7 cellular contexts compared by ENCODE assay signal in genomic region chr20:25178563-25179438, GRCh38. TPM values are rescaled to one million over a fixed set of nuclear protein-coding genes. Genes with fewer than 3 reads are reported as not detected.
A peak's percentile ranks its signal among the peaks of the same experiment; 100 is the strongest.
DNase-seq lines count a peak whose midpoint lies in the region; ATAC-seq and TF ChIP-seq lines count a peak whose summit lies in the region.

No MANE protein-coding gene starts in this region.

- H3K4me1 ChIP-seq in DOHH2 (ENCODE audit: control insufficient read depth, low read length) (no peaks in the 10 kb centered on the region), breast epithelium (peaks cover 0 to 21% of the 10 kb centered on the region in 2 donors), testis (peaks cover 5% of the 10 kb centered on the region)

- H3K9me3 ChIP-seq in DOHH2 (ENCODE audit: control insufficient read depth, insufficient read depth, low read length), result no peaks in the 10 kb centered on the region
- no peaks in the 10 kb centered on the region for H3K9me3 ChIP-seq in breast epithelium
- H3K9me3 ChIP-seq in testis, result no peaks in the 10 kb centered on the region

- H3K4me3 ChIP-seq in DOHH2 (ENCODE audit: low read length), result no peak overlapping the region
- H3K4me3 ChIP-seq in HFF-Myc (replicated peaks; ENCODE audit: low read depth, low read length), result no peak overlapping the region
- no peak overlapping the region for H3K4me3 ChIP-seq in breast epithelium
- H3K4me3 ChIP-seq in testis, result no peak overlapping the region

- no peak overlapping the region for H3K27ac ChIP-seq in DOHH2 (ENCODE audit: low read depth, low read length)
- peak overlapping the region; percentile 76 to 82 for H3K27ac ChIP-seq in breast epithelium
- no peak overlapping the region for H3K27ac ChIP-seq in testis

- H3F3A ChIP-seq in DOHH2 (ENCODE audit: control insufficient read depth, insufficient read depth), result no peaks in the 10 kb centered on the region

- TF ChIP-seq POLR2A in breast epithelium (IDR thresholded peaks at IDR 0.05), result no peak
- TF ChIP-seq POLR2A in testis (IDR thresholded peaks at IDR 0.05), result no peak

- no peak overlapping the region for H3K4me2 ChIP-seq in DOHH2 (ENCODE audit: low read length)

- WGBS in testis, 2 donors, result 47 to 54% methylated on average over 7 of the region's 7 CpGs

- peak; percentile 81 for TF ChIP-seq CTCF in DOHH2 (IDR thresholded peaks at IDR 0.05; ENCODE audit: low read depth, low read length, poor library complexity, severe bottlenecking)
- TF ChIP-seq CTCF in HFF-Myc (IDR thresholded peaks at IDR 0.05; ENCODE audit: low read depth, low read length, missing control alignments), result peak; percentile 86
- TF ChIP-seq CTCF in breast epithelium (IDR thresholded peaks at IDR 0.05), result peak; percentile 56 to 84 (median 59)
- peak; percentile 50 to 65 (median 61) for TF ChIP-seq CTCF in testis (IDR thresholded peaks at IDR 0.05)

- ATAC-seq in HG02870 (IDR thresholded peaks at IDR 0.05; ENCODE audit: unreplicated experiment), result no peak

- H3K36me3 ChIP-seq in DOHH2 (ENCODE audit: control insufficient read depth, low read length), result no peaks in the 10 kb centered on the region
- H3K36me3 ChIP-seq in breast epithelium, result no peaks in the 10 kb centered on the region
- H3K36me3 ChIP-seq in testis (ENCODE audit: low read depth, missing control alignments), result no peaks in the 10 kb centered on the region

- H3K27me3 ChIP-seq in DOHH2 (ENCODE audit: control insufficient read depth, low read length), result 0 out of 2 replicates have a peak, but pooled peaks cover 3% of the 10 kb centered on the region
- no peaks in the 10 kb centered on the region for H3K27me3 ChIP-seq in breast epithelium
- no peaks in the 10 kb centered on the region for H3K27me3 ChIP-seq in testis

- no peaks in the 10 kb centered on the region for H3K9me2 ChIP-seq in DOHH2 (replicated peaks; ENCODE audit: control insufficient read depth, low read length)

- DNase-seq in HFF-Myc (ENCODE audit: extremely low read depth, low read depth) (peak; percentile 63), NCI-H82 (lab: John Stamatoyannopoulos, UW) (peak; percentile 69), breast epithelium (ENCODE audit: low spot score in 2 of 2) (peak in 1 of 2 donors; percentile 56), kidney glomerular epithelial cell (lab: John Stamatoyannopoulos, UW) (peak; percentile 88), testis (no peak)

- no peaks in the 10 kb centered on the region for H3K79me2 ChIP-seq in DOHH2 (ENCODE audit: control insufficient read depth, low read length)

- intact Hi-C loops in breast epithelium (cut with DNase I; ENCODE audit: low total_unique reads), result no loop called here
- intact Hi-C loops in testis (cut with DNase I; ENCODE audit: low total_unique reads), result no loop called here

- no peaks in the 10 kb centered on the region for H4K20me1 ChIP-seq in DOHH2 (ENCODE audit: control insufficient read depth, insufficient read depth, low read depth, low read length)

RNA-seq across cellular contexts. Expression of gene ENTPD6, which starts 16.7 kb away (rescaled TPM):
- total RNA-seq in breast epithelium (10 to 100 TPM; 45.8 to 77.6 (median 71.1) TPM), testis (100 to 1,000 TPM; 157 to 204 TPM)
- polyA plus RNA-seq in testis (ENCODE audit: insufficient read depth, low read depth, low replicate concordance), result 80.7 TPM

Comparison
In these comparisons a context has a peak if more than half of its experiments do, and no peak if none do; other contexts are left out.
1. H3K27ac ChIP-seq: peak in breast epithelium (2 of 2); none in DOHH2 (single experiment) and testis (0 of 2).
2. Peak in every context shown above with its lines, with median percentiles within 50 percentile points of each other: CTCF ChIP-seq.